ENCODE assay signal across 20 cellular contexts in the genomic region with DNA sequence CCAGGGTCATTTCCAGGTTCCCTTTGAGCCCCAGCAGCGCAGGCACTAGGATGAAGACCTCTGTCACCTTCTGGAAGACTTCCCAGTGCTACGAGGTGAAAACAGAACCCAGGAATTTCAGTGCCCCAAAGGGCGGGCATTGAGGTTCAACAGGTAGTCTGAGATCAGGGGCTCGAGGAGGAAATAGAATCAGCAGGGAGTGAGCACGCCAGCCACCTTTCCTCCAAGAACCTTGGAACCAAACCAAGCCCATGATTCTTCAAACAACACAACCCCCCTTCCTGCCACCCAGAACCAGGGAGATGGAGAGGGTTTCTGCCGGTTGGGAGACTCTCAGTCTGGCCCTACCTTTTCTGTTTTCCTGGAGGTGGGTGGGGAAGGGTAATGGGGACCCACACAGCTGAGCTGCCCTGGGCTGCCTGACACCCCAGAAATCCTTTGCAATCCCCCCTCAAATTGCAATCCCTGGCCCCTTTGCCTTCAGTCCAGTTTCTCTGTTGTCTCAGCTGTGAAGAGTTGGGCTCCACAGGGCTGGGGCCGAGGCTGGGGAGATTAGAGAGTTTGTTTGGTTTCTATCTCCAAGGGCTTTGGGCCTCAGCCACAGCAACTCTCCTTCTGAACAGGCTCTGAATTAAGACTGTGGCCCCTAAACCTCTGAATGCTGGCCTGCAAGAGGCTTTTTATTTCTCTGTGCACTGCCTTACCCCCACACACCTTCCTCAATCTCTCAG. TPM values are rescaled to one million over a fixed set of nuclear protein-coding genes. Genes with fewer than 3 reads are reported as not detected.
DNase-seq lines count a peak whose midpoint lies in the region; ATAC-seq, FAIRE-seq and TF ChIP-seq lines count a peak whose summit lies in the region.
"Had no signal": no experiment of that assay in that cellular context is flagged by ENCODE, and none has a peak within 500 bp of the region (broad histone marks: within the 10 kb centered on the region; RNA-seq: fewer than 3 reads in every experiment).

No MANE protein-coding gene starts in this region.

- H3K4me1 Mint-ChIP-seq in T-helper 2 cell treated with Interferon-gamma antibody and Interleukin-4, amounts not matched to agents 5 μg/mL and 100 μg/mL, for 36 hours (ENCODE audit: low read depth): peaks cover 36% of the 10 kb centered on the region

- peaks cover 19 to 40% (median 30%) of the 10 kb centered on the region in 3 donors for H3K4me1 ChIP-seq in pancreas

- peak; percentile 80 to 83 (median 81) for ATAC-seq in pancreas
- ATAC-seq in sciatic nerve: no peak

- no peaks in the 10 kb centered on the region for H3K27me3 Mint-ChIP-seq in T-helper 2 cell treated with Interferon-gamma antibody and Interleukin-4, amounts not matched to agents 5 μg/mL and 100 μg/mL, for 36 hours (ENCODE audit: low read depth)
- H3K27me3 Mint-ChIP-seq: CD8-positive, alpha-beta memory T cell had no signal

- no peak for DNase-seq in T-helper 2 cell treated with Interferon-gamma antibody and Interleukin-4, amounts not matched to agents 5 μg/mL and 100 μg/mL, for 36 hours (ENCODE audit: low spot score)
- DNase-seq in T-helper 2 cell (no peak), NCI-H1092 treated with DMSO at 0.1 percent for 48 hours (lab: John Stamatoyannopoulos, UW) (peak; percentile 79), dorsolateral prefrontal cortex (no peak), pancreas (peak in 5 of 6 donors; percentile 58 to 74 (median 66)), anterior cingulate cortex (lab: John Stamatoyannopoulos, UW) (no peak), dermis blood vessel endothelial cell (no peak), sciatic nerve (ENCODE audit: low spot score) (no peak)
- DNase-seq: activated CD8-positive, alpha-beta memory T cell treated with anti-CD3 and anti-CD28 coated beads for 24 hours; activated effector memory CD4-positive, alpha-beta T cell treated with anti-CD3 and anti-CD28 coated beads, Interleukin-2, amount 50 U/mL, for 16 hours; CD8-positive, alpha-beta memory T cell; NCI-H1930; NCI-H774; stimulated activated CD4-positive, alpha-beta T cell treated with anti-CD3 and anti-CD28 coated beads, Interleukin-4, amount 100 ng/mL, for 24 hours; WERI-Rb-1 had no signal

- no peak overlapping the region for H3K4me3 Mint-ChIP-seq in T-helper 2 cell treated with Interferon-gamma antibody and Interleukin-4, amounts not matched to agents 5 μg/mL and 100 μg/mL, for 36 hours
- H3K4me3 Mint-ChIP-seq: CD8-positive, alpha-beta memory T cell had no signal

- H3K9me3 Mint-ChIP-seq in T-helper 2 cell treated with Interferon-gamma antibody and Interleukin-4, amounts not matched to agents 5 μg/mL and 100 μg/mL, for 36 hours: no peaks in the 10 kb centered on the region
- H3K9me3 Mint-ChIP-seq: CD8-positive, alpha-beta memory T cell had no signal

- H3K27me3 ChIP-seq in dorsolateral prefrontal cortex (no peaks in the 10 kb centered on the region), pancreas (no peaks in the 10 kb centered on the region)
- H3K27me3 ChIP-seq: breast epithelium, tibial nerve had no signal

- no peak for TF ChIP-seq CTCF in dorsolateral prefrontal cortex (IDR thresholded peaks at IDR 0.05 in 54 of 56, conservative IDR thresholded peaks at IDR 0.05 in 2 of 56; ENCODE audit: low read depth in 1 of 56, partially characterized antibody in 56 of 56)
- no peak for TF ChIP-seq CTCF in pancreas (IDR thresholded peaks at IDR 0.05)

- H3K36me3 Mint-ChIP-seq in T-helper 2 cell treated with Interferon-gamma antibody and Interleukin-4, amounts not matched to agents 5 μg/mL and 100 μg/mL, for 36 hours (ENCODE audit: low read depth): peaks cover 26% of the 10 kb centered on the region

- peak overlapping the region in 1 of 59 donors; percentile 10 for H3K4me3 ChIP-seq in dorsolateral prefrontal cortex
- H3K4me3 ChIP-seq in pancreas: no peak overlapping the region
- H3K4me3 ChIP-seq: breast epithelium, tibial nerve had no signal

- no peak for FAIRE-seq in pancreas (lab: Jason Lieb, UNC)
- FAIRE-seq: A204.1 had no signal

- peak overlapping the region in 30 of 59 donors; percentile 2 to 74 (median 42) for H3K27ac ChIP-seq in dorsolateral prefrontal cortex
- peak overlapping the region; percentile 65 to 86 (median 72) for H3K27ac ChIP-seq in pancreas
- H3K27ac ChIP-seq: breast epithelium, neutrophil, WERI-Rb-1 had no signal

- H3K9me3 ChIP-seq in pancreas: no peaks in the 10 kb centered on the region
- H3K9me3 ChIP-seq: breast epithelium, neutrophil, tibial nerve had no signal

- peaks cover 0 to 38% (median 10%) of the 10 kb centered on the region in 3 donors for H3K36me3 ChIP-seq in pancreas
- H3K36me3 ChIP-seq: breast epithelium, neutrophil had no signal

- intact Hi-C loops in dorsolateral prefrontal cortex (cut with DNase I) (no loop called here), pancreas (cut with DNase I) (no loop called here), sciatic nerve (cut with DNase I) (no loop called here)

- 15 to 21% methylated on average over 7 of the region's 7 CpGs for WGBS in pancreas, 2 donors

- H3K27ac Mint-ChIP-seq in T-helper 2 cell treated with Interferon-gamma antibody and Interleukin-4, amounts not matched to agents 5 μg/mL and 100 μg/mL, for 36 hours: peak overlapping the region; percentile 63

RNA-seq across cellular contexts. Expression of gene SLC41A1, which starts 11.9 kb away (rescaled TPM):
- 10 to 100 TPM; 27.3 to 87.8 (median 42.5) TPM for total RNA-seq in dorsolateral prefrontal cortex
- total RNA-seq in pancreas: 10 to 100 TPM; 27.7 to 57.7 (median 41.1) TPM
- polyA plus RNA-seq in pancreas: 10 to 100 TPM; 20.7 to 27.4 TPM
- 22.8 and 30.7 TPM in 2 replicates for total RNA-seq in dermis blood vessel endothelial cell
- total RNA-seq in sciatic nerve: 44.0 TPM

RNA-seq across cellular contexts. Expression of gene RAB29, which starts 25.9 kb away (rescaled TPM):
- total RNA-seq in dorsolateral prefrontal cortex (10 to 100 TPM; 12.4 to 41.9 (median 21.6) TPM), pancreas (10 to 100 TPM in 2 of 6 donors, 1 to 10 TPM in 4; 5.4 to 12.2 (median 7.0) TPM), dermis blood vessel endothelial cell (28.2 and 29.6 TPM in 2 replicates), sciatic nerve (17.6 TPM)
- polyA plus RNA-seq in pancreas: 10 to 100 TPM in 1 of 2 donors, 1 to 10 TPM in 1; 6.5 to 10.8 TPM

RNA-seq across cellular contexts. Expression of gene PM20D1, which starts 48.8 kb away (rescaled TPM):
- 1 to 10 TPM in 8 of 120 experiments, under 1 TPM in 64, not detected in 48; 0.22 to 1.7 (median 0.52) TPM for total RNA-seq in dorsolateral prefrontal cortex
- 10 to 100 TPM; 19.1 to 54.6 (median 24.1) TPM for total RNA-seq in pancreas
- polyA plus RNA-seq in pancreas: 10 to 100 TPM in 1 of 2 donors, 1 to 10 TPM in 1; 5.6 to 15.8 TPM
- total RNA-seq in dermis blood vessel endothelial cell: 0.05 TPM in 1 of 2 replicates, not detected in the other
- 3.9 TPM for total RNA-seq in sciatic nerve
- total RNA-seq: skeletal muscle tissue had no signal

RNA-seq across cellular contexts. Expression of gene NUCKS1, which starts 51.2 kb away (rescaled TPM):
- 100 to 1,000 TPM; 124 to 316 (median 225) TPM for total RNA-seq in dorsolateral prefrontal cortex
- total RNA-seq in pancreas: 10 to 100 TPM; 33.0 to 69.6 (median 53.5) TPM
- 10 to 100 TPM; 15.1 to 91.4 TPM for polyA plus RNA-seq in pancreas
- total RNA-seq in dermis blood vessel endothelial cell: 86.8 and 160 TPM in 2 replicates
- total RNA-seq in sciatic nerve: 193 TPM

Comparison
In these comparisons a context has a peak if more than half of its experiments do, and no peak if none do; other contexts are left out.
1. DNase-seq: peak in NCI-H1092 treated with DMSO at 0.1 percent for 48 hours (single experiment) and pancreas (5 of 6); none in T-helper 2 cell treated with Interferon-gamma antibody and Interleukin-4, amounts not matched to agents 5 μg/mL and 100 μg/mL, for 36 hours (single experiment), T-helper 2 cell (0 of 5), dorsolateral prefrontal cortex (0 of 10), anterior cingulate cortex (0 of 58), dermis blood vessel endothelial cell (single experiment) and sciatic nerve (single experiment).